Comparison of ENCODE assay signal across 10 cellular contexts in genomic region chr9:32631991-32632390, GRCh38. TPM values are rescaled to one million over a fixed set of nuclear protein-coding genes. Genes with fewer than 3 reads are reported as not detected.
"Had no signal": no experiment of that assay in that cellular context is flagged by ENCODE, and none has a peak within 500 bp of the region (broad histone marks: within the 10 kb centered on the region; RNA-seq: fewer than 3 reads in every experiment).

No MANE protein-coding gene starts in this region.

- H3K27ac ChIP-seq: HL-60, KMS-11 had no signal

- H3K4me3 ChIP-seq: GM23338 had no signal

- H3K4me2 ChIP-seq: GM23338, KMS-11 had no signal

- H3K27ac Mint-ChIP-seq: GM23338, H9 had no signal

- H3K4me3 Mint-ChIP-seq: GM23338, H9 had no signal

- H3K9ac ChIP-seq: KMS-11 had no signal

- H2AFZ ChIP-seq: GM23338 had no signal

- FAIRE-seq: H54 had no signal

- DNase-seq: H9, HCEC 1CT, IMR-90, KBM-7 had no signal

- H3K4me1 Mint-ChIP-seq: GM23338, H9 had no signal

- ATAC-seq: GM23338 had no signal

RNA-seq across cellular contexts. Expression of gene TAF1L, which starts 3.5 kb away (rescaled TPM):
- total RNA-seq: H1, H9, HT1080, IMR-90 had no signal
- polyA plus RNA-seq: GM23338, H1, IMR-90 had no signal
